ENCODE assay signal across 8 cellular contexts in genomic region chr6:28980797-28981390, GRCh38. TPM values are rescaled to one million over a fixed set of nuclear protein-coding genes. Genes with fewer than 3 reads are reported as not detected.
DNase-seq lines count a peak whose midpoint lies in the region; ATAC-seq, FAIRE-seq and TF ChIP-seq lines count a peak whose summit lies in the region.

No MANE protein-coding gene starts in this region.

- peak; percentile 48 for TF ChIP-seq CTCF in BE2C (IDR thresholded peaks at IDR 0.05; ENCODE audit: low read depth, low read length)
- peak in 3 of 4 experiments; percentile 33 to 58 (median 39) for TF ChIP-seq CTCF in gastroesophageal sphincter (IDR thresholded peaks at IDR 0.05)
- TF ChIP-seq CTCF in neutrophil (IDR thresholded peaks at IDR 0.05), result no peak

- DNase-seq in BE2C (peak; percentile 85), HuH-7.5 (ENCODE audit: low spot score) (peak; percentile 64), RCC 7860 (ENCODE audit: low spot score) (peak; percentile 79)
- peak; percentile 52 for DNase-seq in activated naive CD4-positive, alpha-beta T cell treated with Interleukin-2 at 50 U/mL for 16 hours

- H3K4me1 ChIP-seq in BE2C (no peaks in the 10 kb centered on the region), gastroesophageal sphincter (peaks cover 0 to 37% (median 0%) of the 10 kb centered on the region in 3 donors), neutrophil (ENCODE audit: control insufficient read depth in 1 of 2, insufficient read depth in 1 of 2, low read depth in 1 of 2, low read length in 1 of 2) (peaks cover 40 to 41% of the 10 kb centered on the region in 2 experiments)

- no peaks in the 10 kb centered on the region for H3K36me3 ChIP-seq in BE2C
- H3K36me3 ChIP-seq in gastroesophageal sphincter, result no peaks in the 10 kb centered on the region
- no peaks in the 10 kb centered on the region for H3K36me3 ChIP-seq in neutrophil

- WGBS in gastroesophageal sphincter (ENCODE audit: low coverage in 1 of 2), 2 donors, result 0 to 1% methylated on average over 7 to 14 of the region's 16 CpGs

- TF ChIP-seq EP300 in gastroesophageal sphincter (IDR thresholded peaks at IDR 0.05), result no peak

- no peaks in the 10 kb centered on the region for H3K27me3 ChIP-seq in BE2C
- peaks cover 24% of the 10 kb centered on the region for H3K27me3 ChIP-seq in gastroesophageal sphincter
- peaks cover 13% of the 10 kb centered on the region for H3K27me3 ChIP-seq in neutrophil

- H3K4me3 ChIP-seq in BE2C (ENCODE audit: low read depth, low read length) (peak overlapping the region; percentile 63), gastroesophageal sphincter (peak overlapping the region; percentile 58 to 100), neutrophil (ENCODE audit: low read depth in 1 of 2, low read length in 1 of 2) (peak overlapping the region; percentile 41 to 49)

- peak overlapping the region; percentile 21 to 87 (median 79) for H3K27ac ChIP-seq in gastroesophageal sphincter
- H3K27ac ChIP-seq in neutrophil, result peak overlapping the region; percentile 10

- H3K9me3 ChIP-seq in BE2C, result no peaks in the 10 kb centered on the region
- no peaks in the 10 kb centered on the region for H3K9me3 ChIP-seq in gastroesophageal sphincter
- H3K9me3 ChIP-seq in neutrophil, result no peaks in the 10 kb centered on the region

- ATAC-seq in GM18868 (IDR thresholded peaks at IDR 0.05; ENCODE audit: unreplicated experiment) (peak; percentile 42), gastroesophageal sphincter (peak; percentile 12), HG03460 (IDR thresholded peaks at IDR 0.05; ENCODE audit: unreplicated experiment) (no peak)

- FAIRE-seq in RCC 7860 (lab: Jason Lieb, UNC), result peak; percentile 11

- no peak for TF ChIP-seq POLR2A in gastroesophageal sphincter (IDR thresholded peaks at IDR 0.05)

RNA-seq across cellular contexts. Expression of gene ZNF311, which starts 24.2 kb away (rescaled TPM):
- not detected for polyA plus RNA-seq in BE2C (2012; ENCODE audit: insufficient read depth, insufficient read length, low read depth)
- 1 to 10 TPM in 1 of 4 donors, under 1 TPM in 3; 0.35 to 1.4 (median 0.88) TPM for total RNA-seq in gastroesophageal sphincter

RNA-seq across cellular contexts. Expression of gene TRIM27, which starts 57.1 kb away (rescaled TPM):
- 104 TPM for polyA plus RNA-seq in BE2C (2012; ENCODE audit: insufficient read depth, insufficient read length, low read depth)
- total RNA-seq in gastroesophageal sphincter, result 10 to 100 TPM; 36.0 to 55.1 (median 37.4) TPM
